In the genomic region with DNA sequence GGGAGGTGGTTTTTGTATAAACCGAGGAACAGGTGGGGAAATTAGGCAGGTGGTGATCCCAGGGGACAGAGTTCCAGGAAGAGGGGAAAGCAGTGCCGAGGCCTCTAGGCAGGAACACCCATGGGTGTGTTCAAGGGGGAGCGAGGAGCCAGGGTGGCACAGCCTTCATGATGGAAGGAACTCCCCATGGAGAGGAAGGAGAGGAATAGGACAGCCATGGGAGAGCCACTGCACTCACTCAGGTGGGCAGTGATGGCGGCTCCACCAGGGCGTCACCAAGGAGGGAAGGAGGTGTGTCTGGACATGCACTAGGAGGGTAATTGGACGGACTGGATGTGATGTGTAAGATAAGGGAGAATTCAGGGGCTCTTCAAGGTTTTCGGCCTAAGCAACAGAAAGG, we compare ENCODE assay signal across 22 cellular contexts.
"Had no signal": no experiment of that assay in that cellular context is flagged by ENCODE, and none has a peak within 500 bp of the region (broad histone marks: within the 10 kb centered on the region; RNA-seq: fewer than 3 reads in every experiment).

No MANE protein-coding gene starts in this region.

- DNase-seq: activated B cell treated with CpG ODN at 0.5 μM for 24 hours; activated CD8-positive, alpha-beta T cell treated with anti-CD3 and anti-CD28 coated beads, Interleukin-2, amount 10 ng/mL, durations not matched to agents 7 days and 5 days; activated gamma-delta T cell; activated naive CD4-positive, alpha-beta T cell treated with anti-CD3 and anti-CD28 coated beads, Interleukin-2, amount 10 ng/mL, durations not matched to agents 7 days and 5 days; activated T-cell treated with anti-CD3 and anti-CD28 coated beads, Interleukin-2, amount 50 U/mL, for 24 hours; amygdala; caudate nucleus; cortex of kidney; effector memory CD8-positive, alpha-beta T cell; foreskin fibroblast; heart left ventricle; hypothalamus; immature natural killer cell; naive thymus-derived CD8-positive, alpha-beta T cell; ovary; psoas muscle; spleen; stimulated activated naive CD4-positive, alpha-beta T cell; T-helper 1 cell; testis; transverse colon; uterus had no signal

- H3K27me3 ChIP-seq: heart left ventricle, ovary, spleen, testis, transverse colon, uterus had no signal

- H3K36me3 ChIP-seq: heart left ventricle, ovary, spleen, transverse colon, uterus had no signal

- H3K9me3 ChIP-seq: ovary, psoas muscle, testis, transverse colon, uterus had no signal

- ATAC-seq: activated CD8-positive, alpha-beta T cell treated with anti-CD3 and anti-CD28 coated beads, Interleukin-2, amount 10 ng/mL, durations not matched to agents 7 days and 5 days; effector memory CD8-positive, alpha-beta T cell; heart left ventricle; naive thymus-derived CD8-positive, alpha-beta T cell; psoas muscle had no signal

- H3K4me1 ChIP-seq: psoas muscle, testis had no signal

- H3K4me3 ChIP-seq: heart left ventricle, ovary, psoas muscle, spleen, testis, transverse colon, uterus had no signal

- H3K27ac ChIP-seq: heart left ventricle, ovary, psoas muscle, spleen, testis, transverse colon, uterus had no signal
